ENCODE assay signal across 17 cellular contexts in genomic region chr22:27809700-27810365, GRCh38. TPM values are rescaled to one million over a fixed set of nuclear protein-coding genes. Genes with fewer than 3 reads are reported as not detected.
DNase-seq lines count a peak whose midpoint lies in the region; ATAC-seq, FAIRE-seq and TF ChIP-seq lines count a peak whose summit lies in the region.
"Had no signal": no experiment of that assay in that cellular context is flagged by ENCODE, and none has a peak within 500 bp of the region (broad histone marks: within the 10 kb centered on the region; RNA-seq: fewer than 3 reads in every experiment).

No MANE protein-coding gene starts in this region.

- TF ChIP-seq CTCF in endothelial cell of umbilical vein (IDR thresholded peaks at IDR 0.05; ENCODE audit: extremely low read depth in 1 of 2, insufficient read depth in 1 of 2, low read depth in 1 of 2, low read length in 2 of 2) (no peak), HepG2 (CRISPR knock-in tag; IDR thresholded peaks at IDR 0.05) (no peak), thoracic aorta (IDR thresholded peaks at IDR 0.05) (no peak), thyroid gland (IDR thresholded peaks at IDR 0.05) (no peak)

- H3K4me2 ChIP-seq in endothelial cell of umbilical vein (ENCODE audit: insufficient read depth, low read length), result no peak overlapping the region
- H3K4me2 ChIP-seq in HepG2 (ENCODE audit: low read depth, low read length), result no peak overlapping the region
- H3K4me2 ChIP-seq: BLaER1 had no signal

- CTCF ChIA-PET in endothelial cell of umbilical vein (lab: Charles Lee) (interaction anchor here (1.0 kb wide), 1 partner anchor 9 kb away, joined by 3 read pairs; no protein-coding TSS in a partner anchor), HepG2 (lab: Yijun Ruan, JAX; ENCODE audit: low intra/inter-chr PET ratio, low total read pairs) (no interaction called here)

- BruUV-seq in endothelial cell of umbilical vein (replicated peaks; lab: Mats Ljungman, UMichigan) (no TSS peak), HepG2 (replicated peaks; lab: Mats Ljungman, UMichigan) (no TSS peak)

- no peak for ATAC-seq in HepG2
- ATAC-seq in thoracic aorta (ENCODE audit: insufficient number of reproducible peaks, low FRiP score, low read depth), result no peak
- ATAC-seq: activated T-cell treated with anti-CD3 and anti-CD28 coated beads, Interleukin-2, amount 50 U/mL, for 72 hours had no signal

- H3K4me3 ChIP-seq in SJCRH30 (peak overlapping the region; percentile 42), endothelial cell of umbilical vein (replicated peaks in 1 of 3; ENCODE audit: insufficient read depth in 1 of 3, low read depth in 1 of 3, low read length in 3 of 3) (no peak overlapping the region), HepG2 (replicated peaks in 1 of 3; ENCODE audit: insufficient read depth in 1 of 3, low read depth in 2 of 3, low read length in 3 of 3) (no peak overlapping the region), thoracic aorta (peak overlapping the region; percentile 26), thyroid gland (replicated peaks in 1 of 3) (no peak overlapping the region)
- H3K4me3 ChIP-seq: BLaER1, Peyer's patch, tibial nerve had no signal

- H4K20me1 ChIP-seq in endothelial cell of umbilical vein (replicated peaks; ENCODE audit: control insufficient read depth, extremely low read depth, insufficient read depth, low read length), result no peaks in the 10 kb centered on the region
- no peaks in the 10 kb centered on the region for H4K20me1 ChIP-seq in HepG2 (ENCODE audit: insufficient read depth, low read length)
- H4K20me1 ChIP-seq: BLaER1 had no signal

- no peak for TF ChIP-seq RAD21 in HepG2 (CRISPR knock-in tag; IDR thresholded peaks at IDR 0.05)

- no peak for DNase-seq in SJCRH30
- DNase-seq in endothelial cell of umbilical vein (ENCODE audit: low read depth, low spot score), result peak; percentile 58
- DNase-seq in HepG2 (ENCODE audit: low spot score), result no peak
- DNase-seq in thoracic aorta (ENCODE audit: low spot score), result no peak
- no peak for DNase-seq in EL
- no peak for DNase-seq in SKM-1 (lab: John Stamatoyannopoulos, UW; ENCODE audit: unreplicated experiment)
- DNase-seq in thyroid gland, result no peak
- DNase-seq: activated CD4-positive, alpha-beta T cell treated with anti-CD3 and anti-CD28 coated beads, Interleukin-2, amount 50 U/mL, for 48 hours; activated T-cell treated with anti-CD3 and anti-CD28 coated beads, Interleukin-2, amount 50 U/mL, for 72 hours; NCI-H774; stimulated activated CD4-positive, alpha-beta T cell treated with anti-CD3 and anti-CD28 coated beads, Interleukin-4, amount 100 ng/mL, for 24 hours; stimulated activated CD8-positive, alpha-beta memory T cell treated with anti-CD3 and anti-CD28 coated beads, Interleukin-4, amount 100 ng/mL, for 48 hours had no signal

- TF ChIP-seq POLR2A in endothelial cell of umbilical vein (IDR thresholded peaks at IDR 0.05; ENCODE audit: low read depth, low read length), result no peak
- TF ChIP-seq POLR2A in HepG2 (IDR thresholded peaks at IDR 0.05; ENCODE audit: insufficient read depth in 1 of 2, low read depth in 2 of 2, low read length in 2 of 2), result no peak
- no peak for TF ChIP-seq POLR2A in thyroid gland (IDR thresholded peaks at IDR 0.05)

- POLR2A ChIA-PET in endothelial cell of umbilical vein (lab: Charles Lee), result interaction anchor here (0.8 kb wide), 1 partner anchor 389 kb away, joined by 3 read pairs; no protein-coding TSS in a partner anchor
- POLR2A ChIA-PET in HepG2 (lab: Yijun Ruan, JAX), result no interaction called here

- FAIRE-seq in endothelial cell of umbilical vein (lab: Jason Lieb, UNC) (peak; percentile 57), HepG2 (lab: Jason Lieb, UNC) (no peak)
- FAIRE-seq: endometrium had no signal

- 47% methylated on average over 9 of the region's 9 CpGs for WGBS in HepG2 (ENCODE audit: low lambda C conversion rate)
- 58 to 66% methylated on average over 9 of the region's 9 CpGs for WGBS in thyroid gland, 2 donors

- H3K79me2 ChIP-seq in endothelial cell of umbilical vein (ENCODE audit: control insufficient read depth, insufficient read depth, low read length) (no peaks in the 10 kb centered on the region), HepG2 (ENCODE audit: insufficient read depth, low read length) (no peaks in the 10 kb centered on the region)

- in situ Hi-C loops in HepG2 (cut with HindIII; ENCODE audit: extremely low pct_ligation_motif_present, low pct_unique_long_range_greater_than_20kb), result loop anchor here (25.0 kb wide), 1 partner anchor 1048 kb away; no protein-coding TSS in a partner anchor

- no peak for TF ChIP-seq EP300 in HepG2 (IDR thresholded peaks at IDR 0.05; ENCODE audit: low read depth in 2 of 2, low read length in 2 of 2)
- no peak for TF ChIP-seq EP300 in HepG2 (CRISPR knock-in tag; IDR thresholded peaks at IDR 0.05; ENCODE audit: borderline replicate concordance)

- H3K9me1 ChIP-seq in endothelial cell of umbilical vein (replicated peaks; ENCODE audit: control insufficient read depth, extremely low read depth, insufficient read depth, low read length), result no peaks in the 10 kb centered on the region

- H3K9me3 ChIP-seq in SJCRH30 (replicated peaks), result no peaks in the 10 kb centered on the region
- no peaks in the 10 kb centered on the region for H3K9me3 ChIP-seq in endothelial cell of umbilical vein (replicated peaks; ENCODE audit: control insufficient read depth, insufficient read depth, low read length)
- no peaks in the 10 kb centered on the region for H3K9me3 ChIP-seq in HepG2 (ENCODE audit: low read length)
- no peaks in the 10 kb centered on the region for H3K9me3 ChIP-seq in thoracic aorta
- H3K9me3 ChIP-seq in thyroid gland, result no peaks in the 10 kb centered on the region
- H3K9me3 ChIP-seq: BLaER1, Peyer's patch, tibial nerve had no signal

- peak overlapping the region; percentile 31; the same call in 1 of the 2 replicates for H3K27ac ChIP-seq in SJCRH30
- no peak overlapping the region for H3K27ac ChIP-seq in endothelial cell of umbilical vein (ENCODE audit: insufficient read depth, low read depth, low read length)
- H3K27ac ChIP-seq in HepG2 (ENCODE audit: extremely low read length, insufficient read depth, low read length), result no peak overlapping the region
- peak overlapping the region; percentile 78 to 91 for H3K27ac ChIP-seq in thoracic aorta
- peak overlapping the region in 1 of 3 donors; percentile 56 for H3K27ac ChIP-seq in thyroid gland
- H3K27ac ChIP-seq: BLaER1 had no signal

- H3K36me3 ChIP-seq in SJCRH30, result no peaks in the 10 kb centered on the region
- H3K36me3 ChIP-seq in endothelial cell of umbilical vein (ENCODE audit: control insufficient read depth in 2 of 2, extremely low read depth in 1 of 2, insufficient read depth in 2 of 2, low read length in 2 of 2), result no peaks in the 10 kb centered on the region
- no peaks in the 10 kb centered on the region for H3K36me3 ChIP-seq in HepG2 (replicated peaks in 1 of 2; ENCODE audit: control insufficient read depth in 1 of 2, insufficient read depth in 2 of 2, low read length in 2 of 2)
- H3K36me3 ChIP-seq in thoracic aorta, result no peaks in the 10 kb centered on the region
- no peaks in the 10 kb centered on the region for H3K36me3 ChIP-seq in thyroid gland
- H3K36me3 ChIP-seq: BLaER1, Peyer's patch, tibial nerve had no signal

- intact Hi-C loops in endothelial cell of umbilical vein (cut with micrococcal nuclease) (loop anchor here (10.0 kb wide), 2 partner anchors 205 to 295 kb away; no protein-coding TSS in a partner anchor), HepG2 (cut with micrococcal nuclease; ENCODE audit: unreplicated experiment) (no loop called here), thyroid gland (cut with DNase I) (loop anchor here (10.0 kb wide), 1 partner anchor 1135 kb away; no protein-coding TSS in a partner anchor)

- H3K4me1 ChIP-seq in SJCRH30 (peaks cover 17% of the 10 kb centered on the region), endothelial cell of umbilical vein (ENCODE audit: control insufficient read depth, extremely low read depth, insufficient read depth, low read length) (peaks cover 8% of the 10 kb centered on the region), HepG2 (ENCODE audit: insufficient read depth, low read length) (peaks cover 12% of the 10 kb centered on the region), thoracic aorta (ENCODE audit: control insufficient read depth in 1 of 2, low read depth in 2 of 2) (peaks cover 21 to 50% of the 10 kb centered on the region in 2 donors), thyroid gland (peaks cover 0 to 12% of the 10 kb centered on the region in 2 donors)
- H3K4me1 ChIP-seq: Peyer's patch had no signal

- H2AFZ ChIP-seq in endothelial cell of umbilical vein (ENCODE audit: low read depth, low read length), result no peak overlapping the region
- H2AFZ ChIP-seq in HepG2 (ENCODE audit: low read length), result no peak overlapping the region

- dilution Hi-C loops in endothelial cell of umbilical vein (cut with MboI; ENCODE audit: extremely low pct_ligation_motif_present, low sequenced_read_pairs), result no loop called here

- H3K9ac ChIP-seq in endothelial cell of umbilical vein (replicated peaks; ENCODE audit: extremely low read depth, insufficient read depth, low read length) (no peak overlapping the region), HepG2 (ENCODE audit: insufficient read depth, low read depth, low read length) (no peak overlapping the region)
- H3K9ac ChIP-seq: BLaER1 had no signal

- H3K27me3 ChIP-seq in SJCRH30, result no peaks in the 10 kb centered on the region
- peaks cover 0 to 3% of the 10 kb centered on the region in 2 experiments for H3K27me3 ChIP-seq in endothelial cell of umbilical vein (ENCODE audit: control insufficient read depth in 2 of 2, insufficient read depth in 2 of 2, low read length in 2 of 2)
- peaks cover 3 to 67% of the 10 kb centered on the region in 2 experiments for H3K27me3 ChIP-seq in HepG2 (ENCODE audit: control insufficient read depth in 1 of 2, insufficient read depth in 2 of 2, low read length in 2 of 2)
- no peaks in the 10 kb centered on the region for H3K27me3 ChIP-seq in thoracic aorta (replicated peaks; ENCODE audit: insufficient read depth)
- H3K27me3 ChIP-seq in thyroid gland, result no peaks in the 10 kb centered on the region
- H3K27me3 ChIP-seq: BLaER1, Peyer's patch, tibial nerve had no signal

RNA-seq across cellular contexts. Expression of gene MN1, which starts 8.3 kb away (rescaled TPM):
- total RNA-seq in SJCRH30 (2014; rRNA removed; shearing (Covaris generic)), result 36.1 and 36.6 TPM in 2 replicates
- total RNA-seq in endothelial cell of umbilical vein, result 1.7 and 3.8 TPM in 2 replicates
- 3.7 and 5.2 TPM in 2 replicates for polyA plus RNA-seq in endothelial cell of umbilical vein
- polyA plus RNA-seq in endothelial cell of umbilical vein (2011; cell fraction: cytosol; rRNA removed), result 3.9 and 4.2 TPM in 2 replicates
- 2.2 and 4.0 TPM in 2 replicates for polyA plus RNA-seq in endothelial cell of umbilical vein (2011; cell fraction: nucleus; rRNA removed)
- polyA plus RNA-seq in endothelial cell of umbilical vein (2012), result 1.2 and 1.5 TPM in 2 replicates
- polyA minus RNA-seq in endothelial cell of umbilical vein, result 4.3 and 15.1 TPM in 2 replicates
- polyA minus RNA-seq in endothelial cell of umbilical vein (2011; cell fraction: cytosol; rRNA and poly(A)+ RNA removed), result 12.5 TPM
- 3.2 and 4.3 TPM in 2 replicates for polyA minus RNA-seq in endothelial cell of umbilical vein (2011; cell fraction: nucleus; rRNA and poly(A)+ RNA removed)
- total RNA-seq in HepG2 (2016; rRNA removed; fragmentation: Illumina TruSeq; extraction: Trizol), result not detected in 2 replicates
- total RNA-seq in HepG2 (2016; cell fraction: cytosol; rRNA removed; fragmentation: Illumina TruSeq; extraction: Trizol; ENCODE audit: low read depth), result not detected in 2 replicates
- 0.02 TPM in 1 of 2 replicates, not detected in the other for total RNA-seq in HepG2 (2016; cell fraction: insoluble cytoplasmic fraction; rRNA removed; fragmentation: Illumina TruSeq; extraction: Trizol)
- total RNA-seq in HepG2 (2016; cell fraction: membrane; rRNA removed; fragmentation: Illumina TruSeq; extraction: Trizol), result not detected in 2 replicates
- total RNA-seq in HepG2 (2016; cell fraction: nucleus; rRNA removed; fragmentation: Illumina TruSeq; extraction: Trizol), result not detected in 2 replicates
- polyA plus RNA-seq in HepG2 (2011; rRNA removed), result 0.01 and 0.09 TPM in 2 replicates
- polyA plus RNA-seq in HepG2 (2011; cell fraction: cytosol; rRNA removed), result 0.01 and 0.03 TPM in 2 replicates
- polyA plus RNA-seq in HepG2 (2011; cell fraction: nucleus; rRNA removed), result 0.03 and 0.05 TPM in 2 replicates
- 0.03 and 0.04 TPM in 2 replicates for polyA plus RNA-seq in HepG2 (2012)
- polyA plus RNA-seq in HepG2 (2016; cell fraction: cytosol; fragmentation: Illumina TruSeq; extraction: Trizol; ENCODE audit: low read depth), result not detected in 2 replicates
- not detected in 2 replicates for polyA plus RNA-seq in HepG2 (2016; cell fraction: insoluble cytoplasmic fraction; fragmentation: Illumina TruSeq; extraction: Trizol; ENCODE audit: low read depth)
- not detected in 2 replicates for polyA plus RNA-seq in HepG2 (2016; cell fraction: membrane; fragmentation: Illumina TruSeq; extraction: Trizol; ENCODE audit: low read depth)
- 0.11 TPM in 1 of 2 replicates, not detected in the other for polyA plus RNA-seq in HepG2 (2016; cell fraction: nucleus; fragmentation: Illumina TruSeq; extraction: Trizol; ENCODE audit: insufficient read depth, low read depth)
- 0.44 and 10.0 TPM in 2 replicates for polyA minus RNA-seq in HepG2 (2011; rRNA and poly(A)+ RNA removed; ENCODE audit: low replicate concordance)
- polyA minus RNA-seq in HepG2 (2011; cell fraction: cytosol; rRNA and poly(A)+ RNA removed), result not detected in 2 replicates
- under 0.01 and 0.13 TPM in 2 replicates for polyA minus RNA-seq in HepG2 (2011; cell fraction: nucleus; rRNA and poly(A)+ RNA removed)
- 10 to 100 TPM; 30.1 to 39.8 TPM for total RNA-seq in thoracic aorta
- total RNA-seq in thyroid gland, result 1 to 10 TPM; 2.5 to 4.5 (median 2.9) TPM
- polyA plus RNA-seq: IgD-negative memory B cell had no signal

Comparison
In these comparisons a context has a peak if more than half of its experiments do, and no peak if none do; other contexts are left out.
1. H3K27ac ChIP-seq: peak in SJCRH30 (single experiment) and thoracic aorta (2 of 2); none in endothelial cell of umbilical vein (single experiment) and HepG2 (single experiment).
2. H3K4me3 ChIP-seq: peak in SJCRH30 (single experiment) and thoracic aorta (single experiment); none in endothelial cell of umbilical vein (0 of 3), HepG2 (0 of 3) and thyroid gland (0 of 3).